8 cellular contexts compared by ENCODE assay signal in the genomic region with DNA sequence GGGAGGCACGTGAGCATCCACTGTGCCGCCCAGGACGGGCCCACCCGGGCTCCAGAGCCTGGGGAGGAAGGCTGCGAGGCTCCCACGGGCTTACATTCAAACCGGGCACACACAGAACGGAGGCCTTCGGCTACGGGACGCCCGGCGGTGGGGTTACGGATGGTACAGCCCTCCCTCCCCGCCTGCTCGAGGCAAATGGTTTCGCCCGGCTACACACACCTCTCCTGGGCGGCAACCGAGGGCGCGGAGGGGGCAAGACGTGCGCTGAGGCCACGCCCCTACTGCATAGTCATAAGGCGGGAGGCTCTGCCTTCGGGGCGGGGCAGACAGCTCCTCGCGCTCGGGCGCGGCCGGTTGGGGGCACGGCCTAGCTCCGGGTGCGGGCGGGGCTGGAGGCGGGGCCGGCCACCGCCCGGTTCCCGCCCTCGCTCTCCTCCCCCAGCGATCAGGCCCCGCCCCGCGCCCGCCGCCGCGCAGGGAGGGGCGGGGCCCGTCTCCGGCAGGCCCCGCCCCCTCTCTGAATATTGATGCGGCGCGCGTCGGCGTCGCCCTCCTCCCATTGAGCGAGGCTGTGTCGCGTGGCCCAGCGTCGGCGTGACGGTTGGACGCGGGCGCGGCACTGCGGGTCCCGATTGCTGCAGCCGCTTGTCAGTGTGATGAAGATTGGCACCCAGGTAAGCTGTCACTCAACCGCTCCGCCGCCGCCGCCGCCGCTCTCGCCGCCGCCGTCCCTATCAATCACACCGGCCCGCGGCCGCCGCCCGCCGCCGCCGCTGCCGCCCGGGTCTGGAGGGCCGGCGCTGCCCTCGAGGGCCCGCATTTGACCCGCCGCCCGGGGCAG. TPM values are rescaled to one million over a fixed set of nuclear protein-coding genes. Genes with fewer than 3 reads are reported as not detected.
A peak's percentile ranks its signal among the peaks of the same experiment; 100 is the strongest.
DNase-seq lines count a peak whose midpoint lies in the region; ATAC-seq and TF ChIP-seq lines count a peak whose summit lies in the region.

A gene with protein sequence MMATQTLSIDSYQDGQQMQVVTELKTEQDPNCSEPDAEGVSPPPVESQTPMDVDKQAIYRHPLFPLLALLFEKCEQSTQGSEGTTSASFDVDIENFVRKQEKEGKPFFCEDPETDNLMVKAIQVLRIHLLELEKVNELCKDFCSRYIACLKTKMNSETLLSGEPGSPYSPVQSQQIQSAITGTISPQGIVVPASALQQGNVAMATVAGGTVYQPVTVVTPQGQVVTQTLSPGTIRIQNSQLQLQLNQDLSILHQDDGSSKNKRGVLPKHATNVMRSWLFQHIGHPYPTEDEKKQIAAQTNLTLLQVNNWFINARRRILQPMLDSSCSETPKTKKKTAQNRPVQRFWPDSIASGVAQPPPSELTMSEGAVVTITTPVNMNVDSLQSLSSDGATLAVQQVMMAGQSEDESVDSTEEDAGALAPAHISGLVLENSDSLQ (plus strand): TSS at position 572 of the 841 bp plus-strand sequence. CDS start 29,820 bp downstream, outside the sequence.

- peaks cover 0 to 6% of the 10 kb centered on the region in 2 donors for H3K4me1 ChIP-seq in lung (ENCODE audit: control insufficient read depth in 2 of 2, insufficient read depth in 2 of 2, low read length in 2 of 2)

- ATAC-seq in GM21360 (IDR thresholded peaks at IDR 0.05; ENCODE audit: unreplicated experiment) (peak; percentile 80), lung (ENCODE audit: insufficient read depth, low FRiP score) (peak; percentile 96)

- no peaks in the 10 kb centered on the region for H3K9me3 ChIP-seq in lung (ENCODE audit: control insufficient read depth in 2 of 2, insufficient read depth in 1 of 2, low read length in 1 of 2)

- WGBS in lung, 2 donors: 0 to 1% methylated on average over 84 to 106 of the region's 106 CpGs

- H3K4me3 ChIP-seq in lung: peak within 1 kb of the TSS; percentile 62

- no peaks in the 10 kb centered on the region for H3K27me3 ChIP-seq in lung (ENCODE audit: control insufficient read depth, insufficient read depth)

- no peak for TF ChIP-seq CTCF in lung (IDR thresholded peaks at IDR 0.05; ENCODE audit: control extremely low read depth, extremely low read depth)

- H3K27ac ChIP-seq in lung (ENCODE audit: low read depth in 1 of 2, low read length in 1 of 2): peak within 1 kb of the TSS; percentile 97 to 98

- DNase-seq in COLO829 (ENCODE audit: low spot score): peak; percentile 99
- DNase-seq in HT-29 (ENCODE audit: low spot score): peak; percentile 93
- DNase-seq in NK-92 treated with Interleukin-12 subunit alpha and Interleukin-12 subunit beta, amount 100 ng/mL, for 24 hours (lab: John Stamatoyannopoulos, UW): peak; percentile 99
- DNase-seq in activated CD8-positive, alpha-beta memory T cell treated with anti-CD3 and anti-CD28 coated beads for 24 hours: peak; percentile 99
- DNase-seq in effector CD4-positive, alpha-beta T cell: peak; percentile 99
- DNase-seq in lung (ENCODE audit: low spot score): peak; percentile 99
- peak; percentile 98 to 99 (median 98) for DNase-seq in stimulated activated CD4-positive, alpha-beta T cell treated with anti-CD3 and anti-CD28 coated beads, TNF-alpha, amount 100 ng/mL, for 24 hours (ENCODE audit: low read depth in 3 of 3)

- no peaks in the 10 kb centered on the region for H3K36me3 ChIP-seq in lung (ENCODE audit: control insufficient read depth in 2 of 2, insufficient read depth in 2 of 2, low read length in 2 of 2)

RNA-seq across cellular contexts. Expression of the gene that starts here (rescaled TPM):
- total RNA-seq in HT-29 (2014; rRNA removed; shearing (Covaris generic)): 14.3 and 24.7 TPM in 2 replicates
- 10 to 100 TPM; 18.2 to 40.4 TPM for total RNA-seq in lung
- polyA plus RNA-seq in lung: 10 to 100 TPM in 1 of 2 donors, 1 to 10 TPM in 1; 9.6 to 10.2 TPM

Comparison
In these comparisons a context has a peak if more than half of its experiments do, and no peak if none do; other contexts are left out.
1. Peak in every context shown above with its lines: DNase-seq, ATAC-seq, H3K4me3 ChIP-seq and H3K27ac ChIP-seq.